ENCODE assay signal across 8 cellular contexts in genomic region chr12:46585854-46586621, GRCh38.
DNase-seq lines count a peak whose midpoint lies in the region; ATAC-seq, FAIRE-seq and TF ChIP-seq lines count a peak whose summit lies in the region.

No MANE protein-coding gene starts in this region.

- no peak for FAIRE-seq in GM12892 (lab: Jason Lieb, UNC)

- TF ChIP-seq CTCF in retinal pigment epithelial cell (conservative IDR thresholded peaks at IDR 0.05; ENCODE audit: low read depth, low read length) (no peak), left ventricle myocardium inferior (IDR thresholded peaks at IDR 0.05; ENCODE audit: borderline replicate concordance) (no peak)

- H3K9me3 ChIP-seq in effector memory CD4-positive, alpha-beta T cell (ENCODE audit: control insufficient read depth, low read length) = no peaks in the 10 kb centered on the region
- peaks cover 40% of the 10 kb centered on the region for H3K9me3 ChIP-seq in left ventricle myocardium inferior (replicated peaks)

- no peaks in the 10 kb centered on the region for H3K36me3 ChIP-seq in effector memory CD4-positive, alpha-beta T cell (ENCODE audit: control insufficient read depth, insufficient read depth, low read length)
- no peaks in the 10 kb centered on the region for H3K36me3 ChIP-seq in left ventricle myocardium inferior

- H3K4me3 ChIP-seq in effector memory CD4-positive, alpha-beta T cell (ENCODE audit: insufficient read depth, low read depth, low read length, poor library complexity, severe bottlenecking) = peak overlapping the region; percentile 12
- H3K4me3 ChIP-seq in retinal pigment epithelial cell (ENCODE audit: low read length) = no peak overlapping the region
- no peak overlapping the region for H3K4me3 ChIP-seq in left ventricle myocardium inferior

- H3K27me3 ChIP-seq in effector memory CD4-positive, alpha-beta T cell (replicated peaks; ENCODE audit: control insufficient read depth, insufficient read depth, low read length, poor library complexity, severe bottlenecking) = no peaks in the 10 kb centered on the region
- no peaks in the 10 kb centered on the region for H3K27me3 ChIP-seq in left ventricle myocardium inferior (ENCODE audit: low read depth)

- no peak for ATAC-seq in GM19455 (IDR thresholded peaks at IDR 0.05; ENCODE audit: unreplicated experiment)

- peak; percentile 56 for DNase-seq in activated CD8-positive, alpha-beta memory T cell treated with anti-CD3 and anti-CD28 coated beads, Interleukin-2, amount 50 U/mL, for 48 hours
- DNase-seq in activated CD8-positive, alpha-beta memory T cell treated with anti-CD3 and anti-CD28 coated beads for 24 hours = no peak
- DNase-seq in SK-N-DZ (ENCODE audit: low spot score) = peak; percentile 52
- peak in 1 of 3 donors; percentile 12 for DNase-seq in effector memory CD4-positive, alpha-beta T cell
- DNase-seq in retinal pigment epithelial cell (ENCODE audit: low read depth) = peak; percentile 16
- DNase-seq in left ventricle myocardium inferior = no peak
- DNase-seq in GM12892 (ENCODE audit: insufficient read length) = no peak

- intact Hi-C loops in left ventricle myocardium inferior (cut with micrococcal nuclease) = no loop called here

- no peak for TF ChIP-seq POLR2A in GM12892 (IDR thresholded peaks at IDR 0.05; ENCODE audit: low read depth, low read length)

- peaks cover 11% of the 10 kb centered on the region for H3K4me1 ChIP-seq in effector memory CD4-positive, alpha-beta T cell (ENCODE audit: control insufficient read depth, insufficient read depth, low read length, poor library complexity, severe bottlenecking)
- H3K4me1 ChIP-seq in left ventricle myocardium inferior = no peaks in the 10 kb centered on the region

- no peak overlapping the region for H3K27ac ChIP-seq in effector memory CD4-positive, alpha-beta T cell (ENCODE audit: insufficient read depth, low read length, poor library complexity, severe bottlenecking)
- H3K27ac ChIP-seq in left ventricle myocardium inferior (replicated peaks) = no peak overlapping the region

Comparison
In these comparisons a context has a peak if more than half of its experiments do, and no peak if none do; other contexts are left out.
1. DNase-seq: peak in activated CD8-positive, alpha-beta memory T cell treated with anti-CD3 and anti-CD28 coated beads, Interleukin-2, amount 50 U/mL, for 48 hours (single experiment), SK-N-DZ (single experiment) and retinal pigment epithelial cell (single experiment); none in activated CD8-positive, alpha-beta memory T cell treated with anti-CD3 and anti-CD28 coated beads for 24 hours (single experiment), left ventricle myocardium inferior (single experiment) and GM12892 (single experiment).